ENCODE assay signal across 18 cellular contexts in genomic region chr4:145566767-145567166, GRCh38. TPM values are rescaled to one million over a fixed set of nuclear protein-coding genes. Genes with fewer than 3 reads are reported as not detected.
A peak's percentile ranks its signal among the peaks of the same experiment; 100 is the strongest.
DNase-seq lines count a peak whose midpoint lies in the region; ATAC-seq lines count a peak whose summit lies in the region.
"Had no signal": no experiment of that assay in that cellular context is flagged by ENCODE, and none has a peak within 500 bp of the region (broad histone marks: within the 10 kb centered on the region; RNA-seq: fewer than 3 reads in every experiment).

No MANE protein-coding gene starts in this region.

- intact Hi-C loops in Right ventricle myocardium inferior (cut with DNase I), result no loop called here
- intact Hi-C loops in Right ventricle myocardium superior (cut with DNase I), result no loop called here
- intact Hi-C loops in head of caudate nucleus (cut with DNase I), result no loop called here

- ATAC-seq in Right ventricle myocardium inferior (no peak), Right ventricle myocardium superior (ENCODE audit: poor library complexity) (no peak), GM18520 (IDR thresholded peaks at IDR 0.05; ENCODE audit: unreplicated experiment) (no peak), GM21360 (IDR thresholded peaks at IDR 0.05; ENCODE audit: unreplicated experiment) (no peak)
- ATAC-seq: A549 had no signal

- DNase-seq in Right ventricle myocardium inferior (ENCODE audit: missing footprints) (peak; percentile 25), Right ventricle myocardium superior (no peak), NCI-H748 treated with DMSO at 0.1 percent for 48 hours (lab: John Stamatoyannopoulos, UW) (peak; percentile 7), head of caudate nucleus (peak in 25 of 42 donors; percentile 8 to 76 (median 33)), NCI-H1105 treated with DMSO at 0.1 percent for 48 hours (lab: John Stamatoyannopoulos, UW) (no peak)
- DNase-seq: BE2C, EL, GF-D8, IMR-90, NCI-H1092 treated with DMSO at 0.1 percent for 48 hours, NCI-H1694, NCI-H2081, NCI-H446 treated with DMSO at 0.1 percent for 48 hours, NCI-H82, SHP77 had no signal

RNA-seq across cellular contexts. Expression of gene MMAA, which starts 52.4 kb away (rescaled TPM):
- total RNA-seq in Right ventricle myocardium inferior (8.5 TPM), Right ventricle myocardium superior (8.6 TPM)

Comparison
In these comparisons a context has a peak if more than half of its experiments do, and no peak if none do; other contexts are left out.
1. DNase-seq: peak in Right ventricle myocardium inferior (single experiment), NCI-H748 treated with DMSO at 0.1 percent for 48 hours (single experiment) and head of caudate nucleus (25 of 42); none in Right ventricle myocardium superior (single experiment) and NCI-H1105 treated with DMSO at 0.1 percent for 48 hours (single experiment).